2 cellular contexts compared by ENCODE assay signal in the genomic region with DNA sequence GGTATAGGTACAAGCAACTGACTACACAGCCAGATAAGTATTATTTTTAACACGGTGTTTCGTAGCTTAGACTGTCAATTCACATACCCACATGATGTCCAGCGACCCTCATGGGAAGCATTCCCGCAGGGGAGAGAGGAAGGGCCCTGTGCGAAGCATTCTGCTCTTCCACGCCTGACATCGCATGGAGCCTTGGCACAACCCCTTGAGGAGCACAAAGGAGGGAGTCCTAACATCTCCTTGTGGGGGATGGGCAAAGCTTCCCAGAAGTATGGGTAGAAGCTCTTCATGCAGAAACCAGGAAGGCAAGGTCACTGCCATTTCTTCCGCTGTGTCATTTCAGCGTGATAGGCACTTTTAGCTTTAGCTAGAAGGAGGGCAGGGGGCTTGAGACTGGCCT.
TF ChIP-seq lines count a peak whose summit lies in the region.

No MANE protein-coding gene starts in this region.

TF ChIP-seq in HCT116, 20 proteins besides CTCF, POLR2A, EP300 and RAD21 (continued from another document):
- TF ChIP-seq CEBPB (IDR thresholded peaks at IDR 0.05; ENCODE audit: low read depth) (no peak), SIN3A (IDR thresholded peaks at IDR 0.05; ENCODE audit: low read depth) (no peak), ZNF274 (IDR thresholded peaks at IDR 0.05; ENCODE audit: low read depth, low read length) (no peak), YY1 (IDR thresholded peaks at IDR 0.05; ENCODE audit: extremely low read depth, insufficient replicate concordance, low read depth, low read length) (no peak), EZH2phosphoT487 (IDR thresholded peaks at IDR 0.05; ENCODE audit: borderline replicate concordance) (no peak), ZFX (IDR thresholded peaks at IDR 0.05) (no peak), CBX3 (IDR thresholded peaks at IDR 0.05; ENCODE audit: low read depth) (no peak), POLR2AphosphoS5 (IDR thresholded peaks at IDR 0.05; ENCODE audit: low read depth, low read length) (no peak), JUND (IDR thresholded peaks at IDR 0.05) (no peak), SRF (IDR thresholded peaks at IDR 0.05; ENCODE audit: low read depth) (no peak)
- TF ChIP-seq, protein P1, sequence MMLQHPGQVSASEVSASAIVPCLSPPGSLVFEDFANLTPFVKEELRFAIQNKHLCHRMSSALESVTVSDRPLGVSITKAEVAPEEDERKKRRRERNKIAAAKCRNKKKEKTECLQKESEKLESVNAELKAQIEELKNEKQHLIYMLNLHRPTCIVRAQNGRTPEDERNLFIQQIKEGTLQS (IDR thresholded peaks at IDR 0.05), result no peak
- TF ChIP-seq, protein P2, sequence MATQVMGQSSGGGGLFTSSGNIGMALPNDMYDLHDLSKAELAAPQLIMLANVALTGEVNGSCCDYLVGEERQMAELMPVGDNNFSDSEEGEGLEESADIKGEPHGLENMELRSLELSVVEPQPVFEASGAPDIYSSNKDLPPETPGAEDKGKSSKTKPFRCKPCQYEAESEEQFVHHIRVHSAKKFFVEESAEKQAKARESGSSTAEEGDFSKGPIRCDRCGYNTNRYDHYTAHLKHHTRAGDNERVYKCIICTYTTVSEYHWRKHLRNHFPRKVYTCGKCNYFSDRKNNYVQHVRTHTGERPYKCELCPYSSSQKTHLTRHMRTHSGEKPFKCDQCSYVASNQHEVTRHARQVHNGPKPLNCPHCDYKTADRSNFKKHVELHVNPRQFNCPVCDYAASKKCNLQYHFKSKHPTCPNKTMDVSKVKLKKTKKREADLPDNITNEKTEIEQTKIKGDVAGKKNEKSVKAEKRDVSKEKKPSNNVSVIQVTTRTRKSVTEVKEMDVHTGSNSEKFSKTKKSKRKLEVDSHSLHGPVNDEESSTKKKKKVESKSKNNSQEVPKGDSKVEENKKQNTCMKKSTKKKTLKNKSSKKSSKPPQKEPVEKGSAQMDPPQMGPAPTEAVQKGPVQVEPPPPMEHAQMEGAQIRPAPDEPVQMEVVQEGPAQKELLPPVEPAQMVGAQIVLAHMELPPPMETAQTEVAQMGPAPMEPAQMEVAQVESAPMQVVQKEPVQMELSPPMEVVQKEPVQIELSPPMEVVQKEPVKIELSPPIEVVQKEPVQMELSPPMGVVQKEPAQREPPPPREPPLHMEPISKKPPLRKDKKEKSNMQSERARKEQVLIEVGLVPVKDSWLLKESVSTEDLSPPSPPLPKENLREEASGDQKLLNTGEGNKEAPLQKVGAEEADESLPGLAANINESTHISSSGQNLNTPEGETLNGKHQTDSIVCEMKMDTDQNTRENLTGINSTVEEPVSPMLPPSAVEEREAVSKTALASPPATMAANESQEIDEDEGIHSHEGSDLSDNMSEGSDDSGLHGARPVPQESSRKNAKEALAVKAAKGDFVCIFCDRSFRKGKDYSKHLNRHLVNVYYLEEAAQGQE (IDR thresholded peaks at IDR 0.05; ENCODE audit: low read depth), result no peak

TF ChIP-seq in GM12878, 131 proteins besides CTCF, POLR2A, EP300 and RAD21 (continued from another document):
- TF ChIP-seq SP1 (IDR thresholded peaks at IDR 0.05; ENCODE audit: low read depth, low read length), result no peak
- TF ChIP-seq ZZZ3 (IDR thresholded peaks at IDR 0.05; ENCODE audit: control insufficient read depth, insufficient read length, low read depth), result no peak
- TF ChIP-seq, protein P3, sequence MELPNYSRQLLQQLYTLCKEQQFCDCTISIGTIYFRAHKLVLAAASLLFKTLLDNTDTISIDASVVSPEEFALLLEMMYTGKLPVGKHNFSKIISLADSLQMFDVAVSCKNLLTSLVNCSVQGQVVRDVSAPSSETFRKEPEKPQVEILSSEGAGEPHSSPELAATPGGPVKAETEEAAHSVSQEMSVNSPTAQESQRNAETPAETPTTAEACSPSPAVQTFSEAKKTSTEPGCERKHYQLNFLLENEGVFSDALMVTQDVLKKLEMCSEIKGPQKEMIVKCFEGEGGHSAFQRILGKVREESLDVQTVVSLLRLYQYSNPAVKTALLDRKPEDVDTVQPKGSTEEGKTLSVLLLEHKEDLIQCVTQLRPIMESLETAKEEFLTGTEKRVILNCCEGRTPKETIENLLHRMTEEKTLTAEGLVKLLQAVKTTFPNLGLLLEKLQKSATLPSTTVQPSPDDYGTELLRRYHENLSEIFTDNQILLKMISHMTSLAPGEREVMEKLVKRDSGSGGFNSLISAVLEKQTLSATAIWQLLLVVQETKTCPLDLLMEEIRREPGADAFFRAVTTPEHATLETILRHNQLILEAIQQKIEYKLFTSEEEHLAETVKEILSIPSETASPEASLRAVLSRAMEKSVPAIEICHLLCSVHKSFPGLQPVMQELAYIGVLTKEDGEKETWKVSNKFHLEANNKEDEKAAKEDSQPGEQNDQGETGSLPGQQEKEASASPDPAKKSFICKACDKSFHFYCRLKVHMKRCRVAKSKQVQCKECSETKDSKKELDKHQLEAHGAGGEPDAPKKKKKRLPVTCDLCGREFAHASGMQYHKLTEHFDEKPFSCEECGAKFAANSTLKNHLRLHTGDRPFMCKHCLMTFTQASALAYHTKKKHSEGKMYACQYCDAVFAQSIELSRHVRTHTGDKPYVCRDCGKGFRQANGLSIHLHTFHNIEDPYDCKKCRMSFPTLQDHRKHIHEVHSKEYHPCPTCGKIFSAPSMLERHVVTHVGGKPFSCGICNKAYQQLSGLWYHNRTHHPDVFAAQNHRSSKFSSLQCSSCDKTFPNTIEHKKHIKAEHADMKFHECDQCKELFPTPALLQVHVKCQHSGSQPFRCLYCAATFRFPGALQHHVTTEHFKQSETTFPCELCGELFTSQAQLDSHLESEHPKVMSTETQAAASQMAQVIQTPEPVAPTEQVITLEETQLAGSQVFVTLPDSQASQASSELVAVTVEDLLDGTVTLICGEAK (IDR thresholded peaks at IDR 0.05; ENCODE audit: borderline replicate concordance), result peak; percentile 26; the same call in 1 of the 2 replicates
- TF ChIP-seq, protein P4, sequence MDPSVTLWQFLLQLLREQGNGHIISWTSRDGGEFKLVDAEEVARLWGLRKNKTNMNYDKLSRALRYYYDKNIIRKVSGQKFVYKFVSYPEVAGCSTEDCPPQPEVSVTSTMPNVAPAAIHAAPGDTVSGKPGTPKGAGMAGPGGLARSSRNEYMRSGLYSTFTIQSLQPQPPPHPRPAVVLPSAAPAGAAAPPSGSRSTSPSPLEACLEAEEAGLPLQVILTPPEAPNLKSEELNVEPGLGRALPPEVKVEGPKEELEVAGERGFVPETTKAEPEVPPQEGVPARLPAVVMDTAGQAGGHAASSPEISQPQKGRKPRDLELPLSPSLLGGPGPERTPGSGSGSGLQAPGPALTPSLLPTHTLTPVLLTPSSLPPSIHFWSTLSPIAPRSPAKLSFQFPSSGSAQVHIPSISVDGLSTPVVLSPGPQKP (IDR thresholded peaks at IDR 0.05; ENCODE audit: low read depth, low read length), result no peak
- TF ChIP-seq, protein P5, sequence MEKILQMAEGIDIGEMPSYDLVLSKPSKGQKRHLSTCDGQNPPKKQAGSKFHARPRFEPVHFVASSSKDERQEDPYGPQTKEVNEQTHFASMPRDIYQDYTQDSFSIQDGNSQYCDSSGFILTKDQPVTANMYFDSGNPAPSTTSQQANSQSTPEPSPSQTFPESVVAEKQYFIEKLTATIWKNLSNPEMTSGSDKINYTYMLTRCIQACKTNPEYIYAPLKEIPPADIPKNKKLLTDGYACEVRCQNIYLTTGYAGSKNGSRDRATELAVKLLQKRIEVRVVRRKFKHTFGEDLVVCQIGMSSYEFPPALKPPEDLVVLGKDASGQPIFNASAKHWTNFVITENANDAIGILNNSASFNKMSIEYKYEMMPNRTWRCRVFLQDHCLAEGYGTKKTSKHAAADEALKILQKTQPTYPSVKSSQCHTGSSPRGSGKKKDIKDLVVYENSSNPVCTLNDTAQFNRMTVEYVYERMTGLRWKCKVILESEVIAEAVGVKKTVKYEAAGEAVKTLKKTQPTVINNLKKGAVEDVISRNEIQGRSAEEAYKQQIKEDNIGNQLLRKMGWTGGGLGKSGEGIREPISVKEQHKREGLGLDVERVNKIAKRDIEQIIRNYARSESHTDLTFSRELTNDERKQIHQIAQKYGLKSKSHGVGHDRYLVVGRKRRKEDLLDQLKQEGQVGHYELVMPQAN (conservative IDR thresholded peaks at IDR 0.05), result 0 out of 2 replicates have a peak, but pooled peaks have one; percentile 16
- TF ChIP-seq, protein P6, sequence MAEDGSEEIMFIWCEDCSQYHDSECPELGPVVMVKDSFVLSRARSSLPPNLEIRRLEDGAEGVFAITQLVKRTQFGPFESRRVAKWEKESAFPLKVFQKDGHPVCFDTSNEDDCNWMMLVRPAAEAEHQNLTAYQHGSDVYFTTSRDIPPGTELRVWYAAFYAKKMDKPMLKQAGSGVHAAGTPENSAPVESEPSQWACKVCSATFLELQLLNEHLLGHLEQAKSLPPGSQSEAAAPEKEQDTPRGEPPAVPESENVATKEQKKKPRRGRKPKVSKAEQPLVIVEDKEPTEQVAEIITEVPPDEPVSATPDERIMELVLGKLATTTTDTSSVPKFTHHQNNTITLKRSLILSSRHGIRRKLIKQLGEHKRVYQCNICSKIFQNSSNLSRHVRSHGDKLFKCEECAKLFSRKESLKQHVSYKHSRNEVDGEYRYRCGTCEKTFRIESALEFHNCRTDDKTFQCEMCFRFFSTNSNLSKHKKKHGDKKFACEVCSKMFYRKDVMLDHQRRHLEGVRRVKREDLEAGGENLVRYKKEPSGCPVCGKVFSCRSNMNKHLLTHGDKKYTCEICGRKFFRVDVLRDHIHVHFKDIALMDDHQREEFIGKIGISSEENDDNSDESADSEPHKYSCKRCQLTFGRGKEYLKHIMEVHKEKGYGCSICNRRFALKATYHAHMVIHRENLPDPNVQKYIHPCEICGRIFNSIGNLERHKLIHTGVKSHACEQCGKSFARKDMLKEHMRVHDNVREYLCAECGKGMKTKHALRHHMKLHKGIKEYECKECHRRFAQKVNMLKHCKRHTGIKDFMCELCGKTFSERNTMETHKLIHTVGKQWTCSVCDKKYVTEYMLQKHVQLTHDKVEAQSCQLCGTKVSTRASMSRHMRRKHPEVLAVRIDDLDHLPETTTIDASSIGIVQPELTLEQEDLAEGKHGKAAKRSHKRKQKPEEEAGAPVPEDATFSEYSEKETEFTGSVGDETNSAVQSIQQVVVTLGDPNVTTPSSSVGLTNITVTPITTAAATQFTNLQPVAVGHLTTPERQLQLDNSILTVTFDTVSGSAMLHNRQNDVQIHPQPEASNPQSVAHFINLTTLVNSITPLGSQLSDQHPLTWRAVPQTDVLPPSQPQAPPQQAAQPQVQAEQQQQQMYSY (CRISPR knock-in tag; IDR thresholded peaks at IDR 0.05), result no peak
- TF ChIP-seq ZNF24 (IDR thresholded peaks at IDR 0.05), result no peak
- TF ChIP-seq JUNB (IDR thresholded peaks at IDR 0.05), result no peak
- TF ChIP-seq DPF2 (IDR thresholded peaks at IDR 0.05), result peak; percentile 15; the same call in 1 of the 2 replicates
- TF ChIP-seq ZNF217 (IDR thresholded peaks at IDR 0.05), result 0 out of 2 replicates have a peak, but pooled peaks have one; percentile 21
- 0 out of 2 replicates have a peak, but pooled peaks have one; percentile 32 for TF ChIP-seq SMARCA5 (IDR thresholded peaks at IDR 0.05)
- no peak for TF ChIP-seq PAX8 (IDR thresholded peaks at IDR 0.05)
- TF ChIP-seq, protein P7, sequence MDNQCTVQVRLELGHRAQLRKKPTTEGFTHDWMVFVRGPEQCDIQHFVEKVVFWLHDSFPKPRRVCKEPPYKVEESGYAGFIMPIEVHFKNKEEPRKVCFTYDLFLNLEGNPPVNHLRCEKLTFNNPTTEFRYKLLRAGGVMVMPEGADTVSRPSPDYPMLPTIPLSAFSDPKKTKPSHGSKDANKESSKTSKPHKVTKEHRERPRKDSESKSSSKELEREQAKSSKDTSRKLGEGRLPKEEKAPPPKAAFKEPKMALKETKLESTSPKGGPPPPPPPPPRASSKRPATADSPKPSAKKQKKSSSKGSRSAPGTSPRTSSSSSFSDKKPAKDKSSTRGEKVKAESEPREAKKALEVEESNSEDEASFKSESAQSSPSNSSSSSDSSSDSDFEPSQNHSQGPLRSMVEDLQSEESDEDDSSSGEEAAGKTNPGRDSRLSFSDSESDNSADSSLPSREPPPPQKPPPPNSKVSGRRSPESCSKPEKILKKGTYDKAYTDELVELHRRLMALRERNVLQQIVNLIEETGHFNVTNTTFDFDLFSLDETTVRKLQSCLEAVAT (IDR thresholded peaks at IDR 0.05), result peak; percentile 87
